1 cellular context compared by ENCODE assay signal in the genomic region with DNA sequence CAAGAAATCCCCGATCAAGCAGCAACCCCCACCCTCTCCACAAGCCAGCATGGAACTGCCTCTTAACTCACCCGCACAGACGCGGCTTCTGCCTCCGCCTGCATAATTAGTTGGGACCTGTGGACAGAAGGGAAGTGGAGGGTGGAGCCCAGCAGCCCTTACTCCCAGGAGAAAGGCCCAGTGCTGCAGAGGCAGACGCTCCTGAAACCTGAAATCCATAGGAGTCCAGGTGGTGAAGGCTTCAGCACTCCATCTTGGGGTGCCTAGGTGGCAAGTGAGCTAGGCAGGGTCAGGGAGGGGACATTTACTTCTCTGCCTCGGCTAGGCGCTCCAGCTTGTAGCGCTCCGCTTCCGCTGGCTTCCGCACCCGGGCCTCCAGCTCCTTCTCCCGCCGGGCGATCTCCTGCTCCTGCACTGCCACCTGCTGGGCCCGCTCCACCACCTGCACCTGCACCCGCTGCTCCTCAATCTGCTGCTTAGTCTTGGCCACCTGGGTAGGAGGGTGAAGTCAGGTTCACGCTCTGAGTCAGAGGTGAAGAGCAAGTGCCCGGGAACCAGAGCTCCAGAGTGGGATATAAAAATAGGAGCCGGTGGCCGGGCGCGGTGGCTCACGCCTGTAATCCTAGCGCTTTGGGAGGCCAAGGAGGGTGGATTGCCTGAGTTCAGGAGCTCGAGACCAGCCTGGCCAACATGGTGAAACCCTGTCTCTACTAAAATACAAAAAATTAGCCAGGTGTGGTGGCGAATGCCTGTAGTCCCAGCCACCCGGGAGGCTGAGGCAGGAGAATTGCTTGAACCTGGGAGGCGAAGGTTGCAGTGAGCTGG.
TF ChIP-seq lines count a peak whose summit lies in the region.

No MANE protein-coding gene starts in this region.

TF ChIP-seq in endothelial cell of umbilical vein, 7 proteins besides CTCF, POLR2A, EP300 and RAD21:
- TF ChIP-seq JUN (IDR thresholded peaks at IDR 0.05; ENCODE audit: borderline replicate concordance, insufficient read depth, insufficient read length, low read depth) (no peak), POLR2AphosphoS5 (IDR thresholded peaks at IDR 0.05; ENCODE audit: insufficient read depth, low read depth, low read length) (peak; percentile 40)
